ENCODE assay signal across 1 cellular context in the genomic region with DNA sequence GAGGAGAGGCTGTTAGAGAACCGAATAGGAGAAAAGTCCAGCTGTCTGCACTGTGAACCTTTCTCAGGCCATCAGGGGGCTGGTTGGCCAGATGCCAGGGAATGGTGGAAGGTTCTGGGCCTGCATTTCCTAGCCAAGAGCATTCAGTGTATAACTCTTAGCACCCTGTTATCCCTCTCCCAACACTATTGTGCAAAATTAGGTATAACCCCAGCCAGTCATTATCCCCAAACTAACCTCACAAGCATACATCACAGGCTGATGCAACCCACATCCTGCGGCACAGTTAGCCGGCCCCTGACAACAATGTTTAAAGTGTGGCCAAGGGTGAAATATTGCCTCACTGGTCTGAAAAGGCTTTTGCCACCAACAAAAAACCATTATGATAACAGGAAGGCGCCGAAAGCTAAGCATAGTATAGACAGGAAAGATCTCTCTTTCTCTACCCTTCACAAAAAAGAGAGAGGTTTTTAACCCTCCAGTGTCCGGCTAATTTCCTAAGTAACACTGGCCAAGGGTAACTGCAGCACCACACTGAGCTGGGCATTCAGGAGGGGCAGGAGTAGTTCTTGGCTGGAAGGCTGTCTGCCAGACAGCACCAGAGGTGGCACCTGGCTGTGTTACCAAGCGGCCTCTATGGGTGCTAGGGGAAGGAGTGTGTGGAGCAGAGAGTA.
TF ChIP-seq lines count a peak whose summit lies in the region.

No MANE protein-coding gene starts in this region.

TF ChIP-seq in HepG2, 621 proteins besides CTCF, POLR2A, EP300 and RAD21 (continued from another document and continues in another):
- TF ChIP-seq, protein P1, sequence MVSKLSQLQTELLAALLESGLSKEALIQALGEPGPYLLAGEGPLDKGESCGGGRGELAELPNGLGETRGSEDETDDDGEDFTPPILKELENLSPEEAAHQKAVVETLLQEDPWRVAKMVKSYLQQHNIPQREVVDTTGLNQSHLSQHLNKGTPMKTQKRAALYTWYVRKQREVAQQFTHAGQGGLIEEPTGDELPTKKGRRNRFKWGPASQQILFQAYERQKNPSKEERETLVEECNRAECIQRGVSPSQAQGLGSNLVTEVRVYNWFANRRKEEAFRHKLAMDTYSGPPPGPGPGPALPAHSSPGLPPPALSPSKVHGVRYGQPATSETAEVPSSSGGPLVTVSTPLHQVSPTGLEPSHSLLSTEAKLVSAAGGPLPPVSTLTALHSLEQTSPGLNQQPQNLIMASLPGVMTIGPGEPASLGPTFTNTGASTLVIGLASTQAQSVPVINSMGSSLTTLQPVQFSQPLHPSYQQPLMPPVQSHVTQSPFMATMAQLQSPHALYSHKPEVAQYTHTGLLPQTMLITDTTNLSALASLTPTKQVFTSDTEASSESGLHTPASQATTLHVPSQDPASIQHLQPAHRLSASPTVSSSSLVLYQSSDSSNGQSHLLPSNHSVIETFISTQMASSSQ (IDR thresholded peaks at IDR 0.05; ENCODE audit: low read depth): no peak
- TF ChIP-seq, protein P1 (CRISPR knock-in tag; IDR thresholded peaks at IDR 0.05; ENCODE audit: borderline replicate concordance): peak; percentile 76
- TF ChIP-seq, protein P2, sequence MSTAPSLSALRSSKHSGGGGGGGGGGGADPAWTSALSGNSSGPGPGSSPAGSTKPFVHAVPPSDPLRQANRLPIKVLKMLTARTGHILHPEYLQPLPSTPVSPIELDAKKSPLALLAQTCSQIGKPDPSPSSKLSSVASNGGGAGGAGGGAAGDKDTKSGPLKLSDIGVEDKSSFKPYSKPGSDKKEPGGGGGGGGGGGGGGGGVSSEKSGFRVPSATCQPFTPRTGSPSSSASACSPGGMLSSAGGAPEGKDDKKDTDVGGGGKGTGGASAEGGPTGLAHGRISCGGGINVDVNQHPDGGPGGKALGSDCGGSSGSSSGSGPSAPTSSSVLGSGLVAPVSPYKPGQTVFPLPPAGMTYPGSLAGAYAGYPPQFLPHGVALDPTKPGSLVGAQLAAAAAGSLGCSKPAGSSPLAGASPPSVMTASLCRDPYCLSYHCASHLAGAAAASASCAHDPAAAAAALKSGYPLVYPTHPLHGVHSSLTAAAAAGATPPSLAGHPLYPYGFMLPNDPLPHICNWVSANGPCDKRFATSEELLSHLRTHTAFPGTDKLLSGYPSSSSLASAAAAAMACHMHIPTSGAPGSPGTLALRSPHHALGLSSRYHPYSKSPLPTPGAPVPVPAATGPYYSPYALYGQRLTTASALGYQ (CRISPR knock-in tag; IDR thresholded peaks at IDR 0.05): no peak
- TF ChIP-seq CREM (IDR thresholded peaks at IDR 0.05) (peak; percentile 79), CREM (CRISPR knock-in tag; IDR thresholded peaks at IDR 0.05) (no peak), ZNF530 (CRISPR knock-in tag; IDR thresholded peaks at IDR 0.05; ENCODE audit: low read depth) (no peak), ZNF619 (CRISPR knock-in tag; IDR thresholded peaks at IDR 0.05) (no peak), ZNF235 (CRISPR knock-in tag; IDR thresholded peaks at IDR 0.05; ENCODE audit: borderline replicate concordance) (no peak), GABPA (IDR thresholded peaks at IDR 0.05; ENCODE audit: low read depth, low read length) (no peak), GABPA (CRISPR knock-in tag; IDR thresholded peaks at IDR 0.05; ENCODE audit: low read depth) (no peak), AFF4 (CRISPR knock-in tag; IDR thresholded peaks at IDR 0.05) (no peak), ZNF205 (CRISPR knock-in tag; IDR thresholded peaks at IDR 0.05) (0 out of 2 replicates have a peak, but pooled peaks have one; percentile 33), BRF2 (CRISPR knock-in tag; IDR thresholded peaks at IDR 0.05) (no peak), ZNF672 (CRISPR knock-in tag; IDR thresholded peaks at IDR 0.05) (no peak), THRA (CRISPR knock-in tag; IDR thresholded peaks at IDR 0.05; ENCODE audit: borderline replicate concordance) (peak; percentile 89), MAFG (CRISPR knock-in tag; IDR thresholded peaks at IDR 0.05) (no peak), NFYC (CRISPR knock-in tag; IDR thresholded peaks at IDR 0.05) (no peak), TEF (CRISPR knock-in tag; IDR thresholded peaks at IDR 0.05) (no peak), KLF9 (CRISPR knock-in tag; IDR thresholded peaks at IDR 0.05; ENCODE audit: low read depth) (peak; percentile 30; the same call in 1 of the 2 replicates), SOX13 (IDR thresholded peaks at IDR 0.05) (peak; percentile 72), SOX13 (CRISPR knock-in tag; conservative IDR thresholded peaks at IDR 0.05 in 1 of 2, IDR thresholded peaks at IDR 0.05 in 1 of 2) (peak in 1 of 2 experiments; percentile 94; a peak in 2 of 4 replicates), SCMH1 (CRISPR knock-in tag; IDR thresholded peaks at IDR 0.05; ENCODE audit: borderline replicate concordance) (no peak), ZNF263 (CRISPR knock-in tag; IDR thresholded peaks at IDR 0.05) (no peak), FOXO1 (CRISPR knock-in tag; IDR thresholded peaks at IDR 0.05) (peak; percentile 74; the same call in 1 of the 2 replicates), ZNF883 (CRISPR knock-in tag; IDR thresholded peaks at IDR 0.05; ENCODE audit: not compliant biosample characterization) (no peak), NFE2L2 (IDR thresholded peaks at IDR 0.05; ENCODE audit: low read length) (no peak), ZNF280B (CRISPR knock-in tag; IDR thresholded peaks at IDR 0.05; ENCODE audit: borderline replicate concordance) (no peak)
- TF ChIP-seq, protein P3, sequence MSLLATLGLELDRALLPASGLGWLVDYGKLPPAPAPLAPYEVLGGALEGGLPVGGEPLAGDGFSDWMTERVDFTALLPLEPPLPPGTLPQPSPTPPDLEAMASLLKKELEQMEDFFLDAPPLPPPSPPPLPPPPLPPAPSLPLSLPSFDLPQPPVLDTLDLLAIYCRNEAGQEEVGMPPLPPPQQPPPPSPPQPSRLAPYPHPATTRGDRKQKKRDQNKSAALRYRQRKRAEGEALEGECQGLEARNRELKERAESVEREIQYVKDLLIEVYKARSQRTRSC (CRISPR knock-in tag; IDR thresholded peaks at IDR 0.05; ENCODE audit: low read depth): 0 out of 2 replicates have a peak, but pooled peaks have one; percentile 78
- TF ChIP-seq, protein P4, sequence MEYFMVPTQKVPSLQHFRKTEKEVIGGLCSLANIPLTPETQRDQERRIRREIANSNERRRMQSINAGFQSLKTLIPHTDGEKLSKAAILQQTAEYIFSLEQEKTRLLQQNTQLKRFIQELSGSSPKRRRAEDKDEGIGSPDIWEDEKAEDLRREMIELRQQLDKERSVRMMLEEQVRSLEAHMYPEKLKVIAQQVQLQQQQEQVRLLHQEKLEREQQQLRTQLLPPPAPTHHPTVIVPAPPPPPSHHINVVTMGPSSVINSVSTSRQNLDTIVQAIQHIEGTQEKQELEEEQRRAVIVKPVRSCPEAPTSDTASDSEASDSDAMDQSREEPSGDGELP (IDR thresholded peaks at IDR 0.05; ENCODE audit: borderline replicate concordance, low read depth): peak; percentile 79; the same call in 1 of the 2 replicates
- TF ChIP-seq, protein P5, sequence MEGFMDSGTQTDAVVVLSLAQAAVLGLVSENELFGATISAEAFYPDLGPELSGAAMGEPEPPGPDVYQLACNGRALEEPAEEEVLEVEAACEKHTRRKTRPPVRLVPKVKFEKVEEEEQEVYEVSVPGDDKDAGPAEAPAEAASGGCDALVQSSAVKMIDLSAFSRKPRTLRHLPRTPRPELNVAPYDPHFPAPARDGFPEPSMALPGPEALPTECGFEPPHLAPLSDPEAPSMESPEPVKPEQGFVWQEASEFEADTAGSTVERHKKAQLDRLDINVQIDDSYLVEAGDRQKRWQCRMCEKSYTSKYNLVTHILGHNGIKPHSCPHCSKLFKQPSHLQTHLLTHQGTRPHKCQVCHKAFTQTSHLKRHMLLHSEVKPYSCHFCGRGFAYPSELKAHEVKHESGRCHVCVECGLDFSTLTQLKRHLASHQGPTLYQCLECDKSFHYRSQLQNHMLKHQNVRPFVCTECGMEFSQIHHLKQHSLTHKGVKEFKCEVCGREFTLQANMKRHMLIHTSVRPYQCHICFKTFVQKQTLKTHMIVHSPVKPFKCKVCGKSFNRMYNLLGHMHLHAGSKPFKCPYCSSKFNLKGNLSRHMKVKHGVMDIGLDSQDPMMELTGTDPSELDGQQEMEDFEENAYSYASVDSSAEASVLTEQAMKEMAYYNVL (CRISPR knock-in tag; IDR thresholded peaks at IDR 0.05; ENCODE audit: borderline replicate concordance): peak; percentile 94
